Comparison of ENCODE assay signal across 10 cellular contexts in the genomic region with DNA sequence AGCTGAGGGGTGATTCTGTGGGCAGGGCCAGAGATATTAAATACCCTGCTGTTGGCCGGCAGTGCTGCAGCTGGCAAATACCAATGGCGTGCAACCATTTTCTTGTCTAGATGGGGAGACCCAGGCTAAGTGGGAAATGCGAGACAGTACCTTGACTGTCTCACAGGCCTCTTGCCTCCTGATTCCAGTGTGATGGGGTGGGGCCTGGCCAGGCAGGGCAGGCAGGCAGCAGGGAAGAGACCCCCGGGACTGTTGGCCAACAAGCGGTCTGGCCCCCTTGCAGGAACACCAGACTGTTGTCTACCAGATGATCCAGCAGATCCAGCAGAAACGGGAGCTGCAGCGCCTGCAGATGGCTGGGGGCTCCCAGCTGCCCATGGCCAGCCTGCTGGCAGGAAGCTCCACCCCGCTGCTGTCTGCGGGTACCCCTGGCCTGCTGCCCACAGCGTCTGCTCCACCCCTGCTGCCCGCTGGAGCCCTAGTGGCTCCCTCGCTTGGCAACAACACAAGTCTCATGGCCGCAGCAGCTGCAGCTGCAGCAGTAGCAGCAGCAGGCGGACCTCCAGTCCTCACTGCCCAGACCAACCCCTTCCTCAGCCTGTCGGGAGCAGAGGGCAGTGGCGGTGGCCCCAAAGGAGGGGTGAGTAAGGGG. TPM values are rescaled to one million over a fixed set of nuclear protein-coding genes. Genes with fewer than 3 reads are reported as not detected.
A peak's percentile ranks its signal among the peaks of the same experiment; 100 is the strongest.
DNase-seq lines count a peak whose midpoint lies in the region; TF ChIP-seq lines count a peak whose summit lies in the region.
"Had no signal": no experiment of that assay in that cellular context is flagged by ENCODE, and none has a peak within 500 bp of the region (broad histone marks: within the 10 kb centered on the region; RNA-seq: fewer than 3 reads in every experiment).

No MANE protein-coding gene starts in this region.

- H3K27me3 Mint-ChIP-seq in activated CD4-positive, alpha-beta T cell treated with anti-CD3 and anti-CD28 coated beads, Interleukin-2, amount 10 ng/mL, durations not matched to agents 24 days and 14 days = no peaks in the 10 kb centered on the region

- 0 out of 2 replicates have a peak overlapping the region, but pooled peaks have one; percentile 10 for H3K4me3 ChIP-seq in SJCRH30
- no peak overlapping the region for H3K4me3 ChIP-seq in left ventricle myocardium inferior
- no peak overlapping the region for H3K4me3 ChIP-seq in testis

- no peaks in the 10 kb centered on the region for H3K9me3 ChIP-seq in SJCRH30 (replicated peaks)
- H3K9me3 ChIP-seq in left ventricle myocardium inferior (replicated peaks) = no peaks in the 10 kb centered on the region
- no peaks in the 10 kb centered on the region for H3K9me3 ChIP-seq in testis

- TF ChIP-seq CTCF in left ventricle myocardium inferior (IDR thresholded peaks at IDR 0.05; ENCODE audit: borderline replicate concordance) (no peak), testis (IDR thresholded peaks at IDR 0.05) (no peak)

- no peaks in the 10 kb centered on the region for H3K9me3 Mint-ChIP-seq in activated CD4-positive, alpha-beta T cell treated with anti-CD3 and anti-CD28 coated beads, Interleukin-2, amount 10 ng/mL, durations not matched to agents 24 days and 14 days

- H3K36me3 ChIP-seq in SJCRH30 (peaks cover 6% of the 10 kb centered on the region; the same call in 1 of the 2 replicates), left ventricle myocardium inferior (peaks cover 51% of the 10 kb centered on the region), testis (ENCODE audit: low read depth, missing control alignments) (no peaks in the 10 kb centered on the region)

- H3K4me1 ChIP-seq in SJCRH30 = peaks cover 19% of the 10 kb centered on the region
- peaks cover 32% of the 10 kb centered on the region for H3K4me1 ChIP-seq in left ventricle myocardium inferior
- peaks cover 16% of the 10 kb centered on the region for H3K4me1 ChIP-seq in testis

- H3K4me3 Mint-ChIP-seq in activated CD4-positive, alpha-beta T cell treated with anti-CD3 and anti-CD28 coated beads, Interleukin-2, amount 10 ng/mL, durations not matched to agents 24 days and 14 days = no peak overlapping the region

- no peak for TF ChIP-seq POLR2A in testis (IDR thresholded peaks at IDR 0.05)

- peak; percentile 55 for DNase-seq in activated CD4-positive, alpha-beta T cell treated with anti-CD3 and anti-CD28 coated beads, Interleukin-2, amount 10 ng/mL, durations not matched to agents 24 days and 14 days
- no peak for DNase-seq in activated CD4-positive, alpha-beta T cell treated with anti-CD3 and anti-CD28 coated beads, Interleukin-2, amount 50 U/mL, for 4 hours
- peak; percentile 90 to 94 for DNase-seq in SJCRH30
- peak; percentile 72 for DNase-seq in left ventricle myocardium inferior
- peak; percentile 72 for DNase-seq in testis
- DNase-seq in activated CD8-positive, alpha-beta memory T cell treated with anti-CD3 and anti-CD28 coated beads, Interleukin-2, amount 50 U/mL, for 48 hours = no peak
- no peak for DNase-seq in islet precursor cell
- DNase-seq in GDM1 (lab: John Stamatoyannopoulos, UW) = no peak
- DNase-seq: Kasumi-1; stimulated activated naive CD8-positive, alpha-beta T cell treated with anti-CD3 and anti-CD28 coated beads, Interleukin-15, Interleukin-2, amounts not matched to agents 100 U/mL and 50 U/mL, for 24 hours had no signal

- H3K27me3 ChIP-seq in SJCRH30 (no peaks in the 10 kb centered on the region), left ventricle myocardium inferior (ENCODE audit: low read depth) (no peaks in the 10 kb centered on the region), testis (no peaks in the 10 kb centered on the region)

- intact Hi-C loops in activated CD4-positive, alpha-beta T cell treated with anti-CD3 and anti-CD28 coated beads, Interleukin-2, amount 10 ng/mL, durations not matched to agents 24 days and 14 days (cut with micrococcal nuclease) = no loop called here
- intact Hi-C loops in left ventricle myocardium inferior (cut with micrococcal nuclease) = no loop called here
- intact Hi-C loops in testis (cut with DNase I; ENCODE audit: low total_unique reads) = no loop called here

- WGBS in testis, 2 donors = 42 to 71% methylated on average over 4 to 16 of the region's 16 CpGs

- H3K4me1 Mint-ChIP-seq in activated CD4-positive, alpha-beta T cell treated with anti-CD3 and anti-CD28 coated beads, Interleukin-2, amount 10 ng/mL, durations not matched to agents 24 days and 14 days = peaks cover 46% of the 10 kb centered on the region

- peaks cover 53% of the 10 kb centered on the region for H3K36me3 Mint-ChIP-seq in activated CD4-positive, alpha-beta T cell treated with anti-CD3 and anti-CD28 coated beads, Interleukin-2, amount 10 ng/mL, durations not matched to agents 24 days and 14 days (ENCODE audit: low read depth)

- no peak overlapping the region for H3K27ac Mint-ChIP-seq in activated CD4-positive, alpha-beta T cell treated with anti-CD3 and anti-CD28 coated beads, Interleukin-2, amount 10 ng/mL, durations not matched to agents 24 days and 14 days

- H3K27ac ChIP-seq in SJCRH30 (peak overlapping the region; percentile 65), left ventricle myocardium inferior (replicated peaks) (peak overlapping the region; percentile 43), testis (no peak overlapping the region)

RNA-seq across cellular contexts. Expression of a gene that starts 5.7 kb away (rescaled TPM):
- total RNA-seq in activated CD4-positive, alpha-beta T cell treated with anti-CD3 and anti-CD28 coated beads, Interleukin-2, amount 10 ng/mL, durations not matched to agents 24 days and 14 days = 44.0 and 46.7 TPM in 2 replicates
- 11.6 and 14.5 TPM in 2 replicates for total RNA-seq in SJCRH30 (2014; rRNA removed; shearing (Covaris generic))
- 75.9 TPM for total RNA-seq in left ventricle myocardium inferior
- total RNA-seq in testis = 10 to 100 TPM; 13.9 to 14.3 TPM
- polyA plus RNA-seq in testis (ENCODE audit: insufficient read depth, low read depth, low replicate concordance) = 25.7 TPM

RNA-seq across cellular contexts. Expression of a gene that starts 19.4 kb away (rescaled TPM):
- 243 and 248 TPM in 2 replicates for total RNA-seq in activated CD4-positive, alpha-beta T cell treated with anti-CD3 and anti-CD28 coated beads, Interleukin-2, amount 10 ng/mL, durations not matched to agents 24 days and 14 days
- total RNA-seq in SJCRH30 (2014; rRNA removed; shearing (Covaris generic)) = 24.2 and 35.5 TPM in 2 replicates
- total RNA-seq in left ventricle myocardium inferior = 74.1 TPM
- total RNA-seq in testis = 100 to 1,000 TPM; 157 to 176 TPM
- 86.9 TPM for polyA plus RNA-seq in testis (ENCODE audit: insufficient read depth, low read depth, low replicate concordance)

RNA-seq across cellular contexts. Expression of a gene that starts 23.7 kb away (rescaled TPM):
- 4.7 and 5.5 TPM in 2 replicates for total RNA-seq in activated CD4-positive, alpha-beta T cell treated with anti-CD3 and anti-CD28 coated beads, Interleukin-2, amount 10 ng/mL, durations not matched to agents 24 days and 14 days
- 10.7 and 13.8 TPM in 2 replicates for total RNA-seq in SJCRH30 (2014; rRNA removed; shearing (Covaris generic))
- total RNA-seq in left ventricle myocardium inferior = 20.7 TPM
- total RNA-seq in testis = 10 to 100 TPM in 1 of 2 donors, 1 to 10 TPM in 1; 8.1 to 20.9 TPM
- 21.2 TPM for polyA plus RNA-seq in testis (ENCODE audit: insufficient read depth, low read depth, low replicate concordance)

RNA-seq across cellular contexts. Expression of a gene that starts 28.1 kb away (rescaled TPM):
- total RNA-seq in activated CD4-positive, alpha-beta T cell treated with anti-CD3 and anti-CD28 coated beads, Interleukin-2, amount 10 ng/mL, durations not matched to agents 24 days and 14 days = 356 and 358 TPM in 2 replicates
- 239 and 280 TPM in 2 replicates for total RNA-seq in SJCRH30 (2014; rRNA removed; shearing (Covaris generic))
- total RNA-seq in left ventricle myocardium inferior = 149 TPM
- total RNA-seq in testis = 100 to 1,000 TPM; 111 to 113 TPM
- 144 TPM for polyA plus RNA-seq in testis (ENCODE audit: insufficient read depth, low read depth, low replicate concordance)

RNA-seq across cellular contexts. Expression of a gene that starts 49.7 kb away (rescaled TPM):
- total RNA-seq in activated CD4-positive, alpha-beta T cell treated with anti-CD3 and anti-CD28 coated beads, Interleukin-2, amount 10 ng/mL, durations not matched to agents 24 days and 14 days = 52.1 and 54.9 TPM in 2 replicates
- 6.1 and 6.6 TPM in 2 replicates for total RNA-seq in SJCRH30 (2014; rRNA removed; shearing (Covaris generic))
- total RNA-seq in left ventricle myocardium inferior = 0.33 TPM
- total RNA-seq in testis = 10 to 100 TPM; 16.8 to 19.4 TPM
- polyA plus RNA-seq in testis (ENCODE audit: insufficient read depth, low read depth, low replicate concordance) = 18.6 TPM

Comparison
In these comparisons a context has a peak if more than half of its experiments do, and no peak if none do; other contexts are left out.
1. DNase-seq: peak in activated CD4-positive, alpha-beta T cell treated with anti-CD3 and anti-CD28 coated beads, Interleukin-2, amount 10 ng/mL, durations not matched to agents 24 days and 14 days (single experiment), SJCRH30 (2 of 2), left ventricle myocardium inferior (single experiment) and testis (single experiment); none in activated CD4-positive, alpha-beta T cell treated with anti-CD3 and anti-CD28 coated beads, Interleukin-2, amount 50 U/mL, for 4 hours (0 of 2), activated CD8-positive, alpha-beta memory T cell treated with anti-CD3 and anti-CD28 coated beads, Interleukin-2, amount 50 U/mL, for 48 hours (single experiment), islet precursor cell (single experiment) and GDM1 (single experiment).
2. H3K27ac ChIP-seq: peak in SJCRH30 (single experiment) and left ventricle myocardium inferior (single experiment); none in testis (0 of 2).